Comparison of ENCODE assay signal across 1 cellular context in genomic region chr11:83508804-83509203, GRCh38.
A peak's percentile ranks its signal among the peaks of the same experiment; 100 is the strongest.
TF ChIP-seq lines count a peak whose summit lies in the region.

No MANE protein-coding gene starts in this region.

TF ChIP-seq in liver, 16 proteins besides CTCF, POLR2A, EP300 and RAD21 (continued from another document):
- TF ChIP-seq REST (IDR thresholded peaks at IDR 0.05) = peak; percentile 38
- peak; percentile 52 to 76 for TF ChIP-seq JUND (IDR thresholded peaks at IDR 0.05)
- TF ChIP-seq FOXA1 (IDR thresholded peaks at IDR 0.05) = peak; percentile 81
